In the genomic region with DNA sequence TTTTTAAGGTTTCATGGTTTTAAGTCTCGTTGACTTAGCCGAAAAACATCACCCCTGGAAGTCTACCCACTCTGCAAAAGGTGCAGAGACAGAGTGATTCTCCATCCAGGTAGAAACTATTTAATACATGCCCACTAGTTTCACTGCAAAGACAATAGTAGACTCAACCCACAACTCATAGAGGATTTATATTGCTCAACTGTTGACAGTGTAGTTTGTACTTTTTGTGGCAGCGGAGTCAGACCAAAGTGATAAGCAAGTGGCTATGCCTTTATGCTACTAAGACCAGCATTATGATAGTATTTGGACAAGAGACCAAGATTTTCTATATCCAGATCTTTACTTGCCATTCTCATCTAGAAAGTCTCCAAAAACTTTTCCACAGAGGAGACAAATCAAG, we compare ENCODE assay signal across 25 cellular contexts.
DNase-seq lines count a peak whose midpoint lies in the region; ATAC-seq and TF ChIP-seq lines count a peak whose summit lies in the region.
"Had no signal": no experiment of that assay in that cellular context is flagged by ENCODE, and none has a peak within 500 bp of the region (broad histone marks: within the 10 kb centered on the region; RNA-seq: fewer than 3 reads in every experiment).

No MANE protein-coding gene starts in this region.

- H3K9me2 ChIP-seq in HCT116 (ENCODE audit: insufficient read depth) (peaks cover 6% of the 10 kb centered on the region; the same call in 1 of the 2 replicates), SK-N-SH (no peaks in the 10 kb centered on the region)

- TF ChIP-seq CTCF in HCT116 (IDR thresholded peaks at IDR 0.05 in 2 of 3, conservative IDR thresholded peaks at IDR 0.05 in 1 of 3; ENCODE audit: borderline replicate concordance in 1 of 3, insufficient read depth in 1 of 3, low read depth in 2 of 3, low read length in 2 of 3) (no peak), SK-N-SH (IDR thresholded peaks at IDR 0.05) (no peak), epithelial cell of esophagus (IDR thresholded peaks at IDR 0.05; ENCODE audit: insufficient read depth, low read depth, low read length, missing control alignments) (no peak), osteoblast (IDR thresholded peaks at IDR 0.05; ENCODE audit: extremely low read depth, low read depth, low read length) (no peak), endodermal cell (conservative IDR thresholded peaks at IDR 0.05) (no peak)

- H3K27me3 ChIP-seq in HCT116 (ENCODE audit: insufficient read depth, low read length) (no peaks in the 10 kb centered on the region), SK-N-SH (ENCODE audit: insufficient read depth) (no peaks in the 10 kb centered on the region), osteoblast (ENCODE audit: insufficient read depth, low read length) (no peaks in the 10 kb centered on the region), endodermal cell (ENCODE audit: control insufficient read depth, insufficient read depth, low read length, poor library complexity, severe bottlenecking) (no peaks in the 10 kb centered on the region)
- H3K27me3 ChIP-seq: BLaER1 treated with 17β-estradiol and CSF1 and Interleukin-3, amounts not matched to agents 10 nM and 100 nM; gastrocnemius medialis had no signal

- RAD21 ChIA-PET in HCT116 (lab: Charles Lee; ENCODE audit: low non-redundant PET in 1 of 2, low total read pairs in 2 of 2, uncharacterized antibody in 2 of 2, unreplicated experiment in 2 of 2): no interaction called here

- H3K36me3 ChIP-seq in HCT116 (ENCODE audit: control insufficient read depth in 1 of 2, insufficient read depth in 2 of 2, low read length in 2 of 2): no peaks in the 10 kb centered on the region
- no peaks in the 10 kb centered on the region for H3K36me3 ChIP-seq in SK-N-SH (replicated peaks in 1 of 2; ENCODE audit: control insufficient read depth in 1 of 2, insufficient read depth in 2 of 2, low read length in 1 of 2)
- no peaks in the 10 kb centered on the region for H3K36me3 ChIP-seq in osteoblast (ENCODE audit: insufficient read depth, low read length)
- H3K36me3 ChIP-seq in endodermal cell (ENCODE audit: control insufficient read depth, insufficient read depth, low read length): no peaks in the 10 kb centered on the region
- H3K36me3 ChIP-seq: BLaER1 treated with 17β-estradiol and CSF1 and Interleukin-3, amounts not matched to agents 10 nM and 100 nM; gastrocnemius medialis; lower lobe of right lung had no signal

- H3F3A ChIP-seq in SK-N-SH (replicated peaks; ENCODE audit: insufficient read depth): peaks cover 41% of the 10 kb centered on the region

- CTCF ChIA-PET in HCT116 (lab: Charles Lee) (no interaction called here), SK-N-SH (lab: Yijun Ruan, JAX) (interaction anchor here (1.0 to 1.7 kb wide), 2 partner anchors 28 to 573 kb away, joined by 3 to 6 read pairs; no protein-coding TSS in a partner anchor)

- H3K27me3 Mint-ChIP-seq in endodermal cell (ENCODE audit: insufficient read depth): no peaks in the 10 kb centered on the region
- H3K27me3 Mint-ChIP-seq: activated naive CD4-positive, alpha-beta T cell treated with anti-CD3 and anti-CD28 coated beads, Interleukin-2, amount 10 ng/mL, durations not matched to agents 7 days and 5 days had no signal

- peaks cover 1% of the 10 kb centered on the region for H3K4me1 Mint-ChIP-seq in endodermal cell
- H3K4me1 Mint-ChIP-seq: activated naive CD4-positive, alpha-beta T cell treated with anti-CD3 and anti-CD28 coated beads, Interleukin-2, amount 10 ng/mL, durations not matched to agents 7 days and 5 days; neural crest cell had no signal

- H3K36me3 Mint-ChIP-seq in endodermal cell (ENCODE audit: low read depth): no peaks in the 10 kb centered on the region
- H3K36me3 Mint-ChIP-seq: activated naive CD4-positive, alpha-beta T cell treated with anti-CD3 and anti-CD28 coated beads, Interleukin-2, amount 10 ng/mL, durations not matched to agents 7 days and 5 days had no signal

- H3K27ac Mint-ChIP-seq in endodermal cell: no peak overlapping the region
- H3K27ac Mint-ChIP-seq: activated naive CD4-positive, alpha-beta T cell treated with anti-CD3 and anti-CD28 coated beads, Interleukin-2, amount 10 ng/mL, durations not matched to agents 7 days and 5 days; activated T-helper 1 cell treated with anti-CD3 and anti-CD28 coated beads, Interleukin-12 subunit alpha, Interleukin-12 subunit beta, Interleukin-2, Interleukin-4 antibody, amounts not matched to agents 30 ng/mL and 10 ng/mL and 1 ng/mL, durations not matched to agents 14 hours and 24 hours and 36 hours had no signal

- ATAC-seq in HCT116: peak; percentile 41
- ATAC-seq: lower lobe of right lung had no signal

- H3K9ac ChIP-seq in HCT116 (ENCODE audit: low read length) (no peak overlapping the region), SK-N-SH (no peak overlapping the region; the same call in 1 of the 2 replicates), endodermal cell (ENCODE audit: extremely low read depth, low read length, poor library complexity, severe bottlenecking) (no peak overlapping the region)
- H3K9ac ChIP-seq: BLaER1 treated with 17β-estradiol and CSF1 and Interleukin-3, amounts not matched to agents 10 nM and 100 nM had no signal

- peaks cover 6 to 17% of the 10 kb centered on the region in 2 experiments for H3K4me1 ChIP-seq in HCT116 (ENCODE audit: control insufficient read depth in 1 of 2, insufficient read depth in 2 of 2, low read length in 2 of 2)
- H3K4me1 ChIP-seq in SK-N-SH (ENCODE audit: control insufficient read depth in 1 of 2, insufficient read depth in 2 of 2, low read depth in 1 of 2, low read length in 1 of 2): peaks cover 0 to 26% of the 10 kb centered on the region in 2 experiments; a peak in 2 of 4 replicates
- peaks cover 31% of the 10 kb centered on the region for H3K4me1 ChIP-seq in osteoblast (ENCODE audit: insufficient read depth, low read length)
- H3K4me1 ChIP-seq in endodermal cell (ENCODE audit: control insufficient read depth, insufficient read depth, low read length): no peaks in the 10 kb centered on the region
- H3K4me1 ChIP-seq: BLaER1 treated with 17β-estradiol and CSF1 and Interleukin-3, amounts not matched to agents 10 nM and 100 nM; gastrocnemius medialis; lower lobe of right lung had no signal

- 89% methylated on average over 3 of the region's 3 CpGs for WGBS in SK-N-SH (ENCODE audit: low lambda C conversion rate)
- 90 to 93% methylated on average over 3 of the region's 3 CpGs for WGBS in endodermal cell (ENCODE audit: insufficient coverage in 1 of 2, insufficient read length in 1 of 2), 2 experiments

- H3K27ac ChIP-seq in HCT116 (ENCODE audit: low read depth, low read length) (no peak overlapping the region), SK-N-SH (ENCODE audit: low read depth in 2 of 2, low read length in 1 of 2) (peak overlapping the region in 1 of 2 experiments; percentile 88; a peak in 2 of 4 replicates), osteoblast (ENCODE audit: low read depth, low read length) (peak overlapping the region; percentile 84), endodermal cell (ENCODE audit: low read depth, low read length) (no peak overlapping the region)
- H3K27ac ChIP-seq: BLaER1 treated with 17β-estradiol and CSF1 and Interleukin-3, amounts not matched to agents 10 nM and 100 nM; gastrocnemius medialis; lower lobe of right lung had no signal

- H3K4me3 ChIP-seq in HCT116 (replicated peaks in 1 of 2; ENCODE audit: low read depth in 1 of 2, low read length in 2 of 2) (peak overlapping the region in 1 of 2 experiments; percentile 7; a peak in 1 of 4 replicates), SK-N-SH (ENCODE audit: low read depth in 2 of 2, low read length in 1 of 2) (no peak overlapping the region), epithelial cell of esophagus (ENCODE audit: low read length) (no peak overlapping the region), osteoblast (ENCODE audit: insufficient read depth, low read length) (no peak overlapping the region), endodermal cell (ENCODE audit: low read length) (no peak overlapping the region)
- H3K4me3 ChIP-seq: BLaER1 treated with 17β-estradiol and CSF1 and Interleukin-3, amounts not matched to agents 10 nM and 100 nM; gastrocnemius medialis; lower lobe of right lung; skin epidermis had no signal

- intact Hi-C loops in HCT116 (cut with micrococcal nuclease): no loop called here

- H3K79me2 ChIP-seq in HCT116 (ENCODE audit: insufficient read depth, low read length) (no peaks in the 10 kb centered on the region), SK-N-SH (ENCODE audit: insufficient read depth) (no peaks in the 10 kb centered on the region), osteoblast (ENCODE audit: insufficient read depth, low read length) (no peaks in the 10 kb centered on the region)

- H3K4me2 ChIP-seq in HCT116 (ENCODE audit: low read length) (peak overlapping the region; percentile 58), SK-N-SH (0 out of 2 replicates have a peak overlapping the region, but pooled peaks have one; percentile 20), osteoblast (ENCODE audit: insufficient read depth, low read length) (peak overlapping the region; percentile 46)
- H3K4me2 ChIP-seq: BLaER1 treated with 17β-estradiol and CSF1 and Interleukin-3, amounts not matched to agents 10 nM and 100 nM had no signal

- TF ChIP-seq RAD21 in HCT116 (IDR thresholded peaks at IDR 0.05; ENCODE audit: low read depth) (no peak), SK-N-SH (IDR thresholded peaks at IDR 0.05; ENCODE audit: low read length) (no peak)

- H3K4me3 Mint-ChIP-seq in endodermal cell: no peak overlapping the region
- H3K4me3 Mint-ChIP-seq: activated naive CD4-positive, alpha-beta T cell treated with anti-CD3 and anti-CD28 coated beads, Interleukin-2, amount 10 ng/mL, durations not matched to agents 7 days and 5 days; activated T-helper 1 cell treated with anti-CD3 and anti-CD28 coated beads, Interleukin-12 subunit alpha, Interleukin-12 subunit beta, Interleukin-2, Interleukin-4 antibody, amounts not matched to agents 30 ng/mL and 10 ng/mL and 1 ng/mL, durations not matched to agents 14 hours and 24 hours and 36 hours; neural crest cell had no signal

- no peaks in the 10 kb centered on the region for H4K20me1 ChIP-seq in HCT116 (ENCODE audit: insufficient read depth)
- H4K20me1 ChIP-seq in SK-N-SH (ENCODE audit: insufficient read depth): no peaks in the 10 kb centered on the region
- no peaks in the 10 kb centered on the region for H4K20me1 ChIP-seq in osteoblast (ENCODE audit: insufficient read depth, low read length)
- H4K20me1 ChIP-seq: BLaER1 treated with 17β-estradiol and CSF1 and Interleukin-3, amounts not matched to agents 10 nM and 100 nM had no signal

- no peak for TF ChIP-seq EP300 in SK-N-SH (IDR thresholded peaks at IDR 0.05; ENCODE audit: borderline replicate concordance in 1 of 2, low read depth in 1 of 2, low read length in 1 of 2)

- peaks cover 3% of the 10 kb centered on the region for H3K9me3 Mint-ChIP-seq in endodermal cell
- H3K9me3 Mint-ChIP-seq: activated naive CD4-positive, alpha-beta T cell treated with anti-CD3 and anti-CD28 coated beads, Interleukin-2, amount 10 ng/mL, durations not matched to agents 7 days and 5 days; activated T-helper 1 cell treated with anti-CD3 and anti-CD28 coated beads, Interleukin-12 subunit alpha, Interleukin-12 subunit beta, Interleukin-2, Interleukin-4 antibody, amounts not matched to agents 30 ng/mL and 10 ng/mL and 1 ng/mL, durations not matched to agents 14 hours and 24 hours and 36 hours had no signal

- DNase-seq in HCT116 (ENCODE audit: low read depth, low spot score) (no peak), SK-N-SH (no peak), epithelial cell of esophagus (ENCODE audit: low read depth) (peak; percentile 26), osteoblast (ENCODE audit: insufficient read length, low spot score, missing footprints) (no peak), endodermal cell (no peak), NOMO-1 treated with dmso at 0.1 percent for 144 hours (lab: John Stamatoyannopoulos, UW; ENCODE audit: unreplicated experiment) (no peak)
- no peak for DNase-seq in activated CD4-positive, alpha-beta T cell treated with anti-CD3 and anti-CD28 coated beads for 48 hours
- DNase-seq: activated CD4-positive, alpha-beta T cell treated with anti-CD3 and anti-CD28 coated beads, Interleukin-2, amount 50 U/mL, for 1 hour; activated naive CD4-positive, alpha-beta T cell treated with anti-CD3 and anti-CD28 coated beads, Interleukin-2, amount 10 ng/mL, durations not matched to agents 7 days and 5 days; central memory CD4-positive, alpha-beta T cell; DMS79 treated with DMSO at 0.1 percent for 48 hours; Karpas-422; kidney; lower lobe of right lung; NCI-H1092; NCI-H187; NCI-H748 treated with DMSO at 0.1 percent for 48 hours; stimulated activated CD4-positive, alpha-beta T cell treated with anti-CD3 and anti-CD28 coated beads, Interleukin-2, amount 100 ng/mL, for 24 hours; substantia nigra; T-helper 9 cell had no signal

- POLR2A ChIA-PET in HCT116 (lab: Charles Lee) (no interaction called here), SK-N-SH (lab: Yijun Ruan, JAX) (no interaction called here)

- no TSS peak for BruUV-seq in HCT116 (replicated peaks; lab: Mats Ljungman, UMichigan)

- TF ChIP-seq POLR2A in HCT116 (IDR thresholded peaks at IDR 0.05; ENCODE audit: borderline replicate concordance, extremely low read depth, insufficient read depth, insufficient read length): no peak

- H3K9me3 ChIP-seq in HCT116 (ENCODE audit: control insufficient read depth in 1 of 2, insufficient read depth in 1 of 2, low read depth in 1 of 2, low read length in 2 of 2) (no peaks in the 10 kb centered on the region), SK-N-SH (no peaks in the 10 kb centered on the region; the same call in 1 of the 2 replicates), osteoblast (ENCODE audit: low read depth, low read length) (no peaks in the 10 kb centered on the region), endodermal cell (ENCODE audit: control insufficient read depth, low read length) (no peaks in the 10 kb centered on the region)
- H3K9me3 ChIP-seq: BLaER1 treated with 17β-estradiol and CSF1 and Interleukin-3, amounts not matched to agents 10 nM and 100 nM; gastrocnemius medialis; lower lobe of right lung had no signal

- H2AFZ ChIP-seq in HCT116 (ENCODE audit: low read depth, low read length, poor library complexity, severe bottlenecking) (no peak overlapping the region), SK-N-SH (ENCODE audit: low read depth) (no peak overlapping the region), osteoblast (ENCODE audit: low read length) (no peak overlapping the region)
